8 cellular contexts compared by ENCODE assay signal in the genomic region with DNA sequence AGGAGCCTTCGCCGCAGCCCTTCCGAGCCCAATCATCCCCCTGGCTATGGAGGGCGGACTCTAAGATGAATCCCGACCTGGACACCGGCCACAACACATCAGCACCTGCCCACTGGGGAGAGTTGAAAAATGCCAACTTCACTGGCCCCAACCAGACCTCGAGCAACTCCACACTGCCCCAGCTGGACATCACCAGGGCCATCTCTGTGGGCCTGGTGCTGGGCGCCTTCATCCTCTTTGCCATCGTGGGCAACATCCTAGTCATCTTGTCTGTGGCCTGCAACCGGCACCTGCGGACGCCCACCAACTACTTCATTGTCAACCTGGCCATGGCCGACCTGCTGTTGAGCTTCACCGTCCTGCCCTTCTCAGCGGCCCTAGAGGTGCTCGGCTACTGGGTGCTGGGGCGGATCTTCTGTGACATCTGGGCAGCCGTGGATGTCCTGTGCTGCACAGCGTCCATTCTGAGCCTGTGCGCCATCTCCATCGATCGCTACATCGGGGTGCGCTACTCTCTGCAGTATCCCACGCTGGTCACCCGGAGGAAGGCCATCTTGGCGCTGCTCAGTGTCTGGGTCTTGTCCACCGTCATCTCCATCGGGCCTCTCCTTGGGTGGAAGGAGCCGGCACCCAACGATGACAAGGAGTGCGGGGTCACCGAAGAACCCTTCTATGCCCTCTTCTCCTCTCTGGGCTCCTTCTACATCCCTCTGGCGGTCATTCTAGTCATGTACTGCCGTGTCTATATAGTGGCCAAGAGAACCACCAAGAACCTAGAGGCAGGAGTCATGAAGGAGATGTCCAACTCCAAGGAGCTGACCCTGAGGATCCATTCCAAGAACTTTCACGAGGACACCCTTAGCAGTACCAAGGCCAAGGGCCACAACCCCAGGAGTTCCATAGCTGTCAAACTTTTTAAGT. TPM values are rescaled to one million over a fixed set of nuclear protein-coding genes. Genes with fewer than 3 reads are reported as not detected.
DNase-seq lines count a peak whose midpoint lies in the region; ATAC-seq and TF ChIP-seq lines count a peak whose summit lies in the region.

No MANE protein-coding gene starts in this region.

- TF ChIP-seq CTCF in WI38 (IDR thresholded peaks at IDR 0.05; ENCODE audit: low read depth, low read length) (0 out of 2 replicates have a peak, but pooled peaks have one; percentile 2), heart right ventricle (IDR thresholded peaks at IDR 0.05) (no peak)

- DNase-seq in Caki2 (ENCODE audit: low read depth) (peak; percentile 77), heart right ventricle (no peak), retina (peak; percentile 59), DMS 273 (lab: John Stamatoyannopoulos, UW; ENCODE audit: unreplicated experiment) (no peak), NCI-H1105 treated with DMSO at 0.1 percent for 48 hours (lab: John Stamatoyannopoulos, UW) (no peak)
- DNase-seq in activated CD8-positive, alpha-beta memory T cell treated with anti-CD3 and anti-CD28 coated beads, Interleukin-2, amount 50 U/mL, for 4 hours: no peak

- H3K36me3 ChIP-seq in heart right ventricle: no peaks in the 10 kb centered on the region

- H3K9me3 ChIP-seq in heart right ventricle: no peaks in the 10 kb centered on the region

- peaks cover 0 to 63% (median 0%) of the 10 kb centered on the region in 7 donors for H3K27me3 ChIP-seq in heart right ventricle

- in situ Hi-C loops in Caki2 (cut with HindIII; ENCODE audit: low pct_unique_long_range_greater_than_20kb, low sequenced_read_pairs): loop anchor here (25.0 kb wide), 1 partner anchor 480 kb away; no protein-coding TSS in a partner anchor

- H3K4me3 ChIP-seq in WI38 (ENCODE audit: low read depth, low read length): peak overlapping the region; percentile 55
- H3K4me3 ChIP-seq in heart right ventricle: peak overlapping the region in 9 of 10 donors; percentile 43 to 63 (median 58)

- H3K27ac ChIP-seq in heart right ventricle: peak overlapping the region in 7 of 10 donors; percentile 58 to 78 (median 71)

- ATAC-seq in heart right ventricle (peak in 4 of 8 donors; percentile 3 to 54 (median 8)), GM18519 (IDR thresholded peaks at IDR 0.05; ENCODE audit: low FRiP score, unreplicated experiment) (no peak)

- WGBS in heart right ventricle, 2 donors: 86 to 87% methylated on average over 36 of the region's 36 CpGs

- intact Hi-C loops in heart right ventricle (cut with DNase I): loop anchor here in 9 of 10 donors (2.0 to 10.0 kb wide), 14 partner anchors 142 to 590 kb away; a partner anchor contains a TSS

- peaks cover 0 to 27% (median 10%) of the 10 kb centered on the region in 9 donors for H3K4me1 ChIP-seq in heart right ventricle

RNA-seq across cellular contexts. Expression of a gene that starts 0.8 kb away (rescaled TPM):
- 25.0 and 28.4 TPM in 2 replicates for total RNA-seq in Caki2 (2014; rRNA removed; shearing (Covaris generic); ENCODE audit: low replicate concordance)
- total RNA-seq in heart right ventricle: 1 to 10 TPM in 9 of 10 donors, under 1 TPM in 1; 0.77 to 4.1 (median 1.8) TPM
- polyA plus RNA-seq in heart right ventricle: 1 to 10 TPM in 1 of 2 donors, under 1 TPM in 1; 0.44 to 2.5 TPM

Comparison
In these comparisons a context has a peak if more than half of its experiments do, and no peak if none do; other contexts are left out.
1. DNase-seq: peak in Caki2 (single experiment) and retina (single experiment); none in heart right ventricle (0 of 2), DMS 273 (single experiment), NCI-H1105 treated with DMSO at 0.1 percent for 48 hours (single experiment) and activated CD8-positive, alpha-beta memory T cell treated with anti-CD3 and anti-CD28 coated beads, Interleukin-2, amount 50 U/mL, for 4 hours (single experiment).